8 cellular contexts compared by ENCODE assay signal in genomic region chr17:80474231-80474932, GRCh38. TPM values are rescaled to one million over a fixed set of nuclear protein-coding genes. Genes with fewer than 3 reads are reported as not detected.
DNase-seq lines count a peak whose midpoint lies in the region; ATAC-seq and TF ChIP-seq lines count a peak whose summit lies in the region.

No MANE protein-coding gene starts in this region.

- no peak for DNase-seq in activated CD8-positive, alpha-beta memory T cell treated with anti-CD3 and anti-CD28 coated beads, Interleukin-2, amount 10 ng/mL, durations not matched to agents 7 days and 5 days
- no peak for DNase-seq in activated CD8-positive, alpha-beta memory T cell treated with anti-CD3 and anti-CD28 coated beads, Interleukin-2, amount 50 U/mL, for 48 hours
- DNase-seq in NCI-H345 (lab: John Stamatoyannopoulos, UW) (peak; percentile 57), lower leg skin (ENCODE audit: low spot score in 2 of 2) (no peak)
- no peak for DNase-seq in activated naive CD8-positive, alpha-beta T cell treated with anti-CD3 and anti-CD28 coated beads, Interleukin-2, amount 10 ng/mL, durations not matched to agents 7 days and 5 days

- H3K4me3 ChIP-seq in lower leg skin (ENCODE audit: low read depth, poor library complexity, severe bottlenecking), result no peak overlapping the region

- H3K27me3 Mint-ChIP-seq in activated CD8-positive, alpha-beta memory T cell treated with anti-CD3 and anti-CD28 coated beads, Interleukin-2, amount 10 ng/mL, durations not matched to agents 7 days and 5 days, result peaks cover 64% of the 10 kb centered on the region
- peaks cover 43% of the 10 kb centered on the region for H3K27me3 Mint-ChIP-seq in activated naive CD8-positive, alpha-beta T cell treated with anti-CD3 and anti-CD28 coated beads, Interleukin-2, amount 10 ng/mL, durations not matched to agents 7 days and 5 days

- no peak for ATAC-seq in activated CD8-positive, alpha-beta memory T cell treated with anti-CD3 and anti-CD28 coated beads, Interleukin-2, amount 10 ng/mL, durations not matched to agents 7 days and 5 days
- ATAC-seq in activated naive CD8-positive, alpha-beta T cell treated with anti-CD3 and anti-CD28 coated beads, Interleukin-2, amount 10 ng/mL, durations not matched to agents 7 days and 5 days (ENCODE audit: low read depth), result no peak
- ATAC-seq in GM21390 (IDR thresholded peaks at IDR 0.05; ENCODE audit: unreplicated experiment) (no peak), HG03469 (IDR thresholded peaks at IDR 0.05; ENCODE audit: unreplicated experiment) (no peak)

- no peak overlapping the region for H3K27ac Mint-ChIP-seq in activated CD8-positive, alpha-beta memory T cell treated with anti-CD3 and anti-CD28 coated beads, Interleukin-2, amount 10 ng/mL, durations not matched to agents 7 days and 5 days
- no peak overlapping the region for H3K27ac Mint-ChIP-seq in activated naive CD8-positive, alpha-beta T cell treated with anti-CD3 and anti-CD28 coated beads, Interleukin-2, amount 10 ng/mL, durations not matched to agents 7 days and 5 days

- peak overlapping the region; percentile 52 for H3K4me3 Mint-ChIP-seq in activated CD8-positive, alpha-beta memory T cell treated with anti-CD3 and anti-CD28 coated beads, Interleukin-2, amount 10 ng/mL, durations not matched to agents 7 days and 5 days
- H3K4me3 Mint-ChIP-seq in activated naive CD8-positive, alpha-beta T cell treated with anti-CD3 and anti-CD28 coated beads, Interleukin-2, amount 10 ng/mL, durations not matched to agents 7 days and 5 days, result peak overlapping the region; percentile 63

- TF ChIP-seq CTCF in lower leg skin (IDR thresholded peaks at IDR 0.05), result no peak

- intact Hi-C loops in lower leg skin (cut with DNase I; ENCODE audit: low total_unique reads), result no loop called here

- POLR2A ChIA-PET in activated naive CD8-positive, alpha-beta T cell treated with anti-CD3 and anti-CD28 coated beads, Interleukin-2, amount 10 ng/mL, durations not matched to agents 7 days and 5 days (lab: Charles Lee), result interaction anchor here (0.5 kb wide), 1 partner anchor 89 kb away, joined by 3 read pairs; no protein-coding TSS in a partner anchor

- H3K4me1 Mint-ChIP-seq in activated CD8-positive, alpha-beta memory T cell treated with anti-CD3 and anti-CD28 coated beads, Interleukin-2, amount 10 ng/mL, durations not matched to agents 7 days and 5 days, result peaks cover 18% of the 10 kb centered on the region
- H3K4me1 Mint-ChIP-seq in activated naive CD8-positive, alpha-beta T cell treated with anti-CD3 and anti-CD28 coated beads, Interleukin-2, amount 10 ng/mL, durations not matched to agents 7 days and 5 days, result peaks cover 14% of the 10 kb centered on the region

- no peaks in the 10 kb centered on the region for H3K36me3 Mint-ChIP-seq in activated CD8-positive, alpha-beta memory T cell treated with anti-CD3 and anti-CD28 coated beads, Interleukin-2, amount 10 ng/mL, durations not matched to agents 7 days and 5 days
- no peaks in the 10 kb centered on the region for H3K36me3 Mint-ChIP-seq in activated naive CD8-positive, alpha-beta T cell treated with anti-CD3 and anti-CD28 coated beads, Interleukin-2, amount 10 ng/mL, durations not matched to agents 7 days and 5 days

- no peaks in the 10 kb centered on the region for H3K9me3 Mint-ChIP-seq in activated CD8-positive, alpha-beta memory T cell treated with anti-CD3 and anti-CD28 coated beads, Interleukin-2, amount 10 ng/mL, durations not matched to agents 7 days and 5 days (ENCODE audit: low read depth)
- no peaks in the 10 kb centered on the region for H3K9me3 Mint-ChIP-seq in activated naive CD8-positive, alpha-beta T cell treated with anti-CD3 and anti-CD28 coated beads, Interleukin-2, amount 10 ng/mL, durations not matched to agents 7 days and 5 days

- peak overlapping the region; percentile 4 for H3K27ac ChIP-seq in layer of hippocampus (ENCODE audit: low read depth, low read length)

- peaks cover 42% of the 10 kb centered on the region for H3K27me3 ChIP-seq in layer of hippocampus (ENCODE audit: control insufficient read depth, insufficient read depth, low read length)

- TF ChIP-seq POLR2A in lower leg skin (IDR thresholded peaks at IDR 0.05), result no peak

- CTCF ChIA-PET in activated CD8-positive, alpha-beta memory T cell treated with anti-CD3 and anti-CD28 coated beads, Interleukin-2, amount 10 ng/mL, durations not matched to agents 7 days and 5 days (lab: Charles Lee), result interaction anchor here (0.7 to 1.2 kb wide), 3 partner anchors 74 to 435 kb away, joined by 3 read pairs; no protein-coding TSS in a partner anchor

- 16 to 18% methylated on average over 16 of the region's 16 CpGs for WGBS in lower leg skin, 2 donors

RNA-seq across cellular contexts. Expression of gene NPTX1, which starts 2.0 kb away (rescaled TPM):
- 1 to 10 TPM; 8.0 to 9.3 TPM for total RNA-seq in activated CD8-positive, alpha-beta memory T cell treated with anti-CD3 and anti-CD28 coated beads, Interleukin-2, amount 10 ng/mL, durations not matched to agents 7 days and 5 days
- 1 to 10 TPM; 2.5 to 2.8 TPM for total RNA-seq in activated naive CD8-positive, alpha-beta T cell treated with anti-CD3 and anti-CD28 coated beads, Interleukin-2, amount 10 ng/mL, durations not matched to agents 7 days and 5 days
- 1 to 10 TPM; 1.1 to 2.6 (median 2.3) TPM for total RNA-seq in lower leg skin

RNA-seq across cellular contexts. Expression of gene ENDOV, which starts 59.4 kb away (rescaled TPM):
- 10 to 100 TPM; 15.1 to 18.4 TPM for total RNA-seq in activated CD8-positive, alpha-beta memory T cell treated with anti-CD3 and anti-CD28 coated beads, Interleukin-2, amount 10 ng/mL, durations not matched to agents 7 days and 5 days
- 10 to 100 TPM; 17.8 to 23.1 TPM for total RNA-seq in activated naive CD8-positive, alpha-beta T cell treated with anti-CD3 and anti-CD28 coated beads, Interleukin-2, amount 10 ng/mL, durations not matched to agents 7 days and 5 days
- total RNA-seq in lower leg skin, result 10 to 100 TPM; 13.7 to 26.8 (median 21.3) TPM
